ENCODE assay signal across 2 cellular contexts in genomic region chr22:26522012-26522411, GRCh38.
TF ChIP-seq lines count a peak whose summit lies in the region.

No MANE protein-coding gene starts in this region.

TF ChIP-seq in HepG2, 621 proteins besides CTCF, POLR2A, EP300 and RAD21:
- TF ChIP-seq POLR2AphosphoS2 (IDR thresholded peaks at IDR 0.05; ENCODE audit: low read depth, low read length) (no peak), ZNF629 (CRISPR knock-in tag; conservative IDR thresholded peaks at IDR 0.05) (peak; percentile 72)

TF ChIP-seq in K562, 482 proteins besides CTCF, POLR2A, EP300 and RAD21:
- TF ChIP-seq CEBPB (tag; IDR thresholded peaks at IDR 0.05), result peak; percentile 46; the same call in 1 of the 2 replicates
- no peak for TF ChIP-seq RBM15 (IDR thresholded peaks at IDR 0.05; ENCODE audit: insufficient read depth, low read length)
- TF ChIP-seq ETS1 (conservative IDR thresholded peaks at IDR 0.05; ENCODE audit: control insufficient read depth, low read depth, low read length), result no peak
- peak; percentile 91 for TF ChIP-seq RBM25 (IDR thresholded peaks at IDR 0.05; ENCODE audit: low read depth, low read length, severe bottlenecking)
- TF ChIP-seq ADNP (tag; IDR thresholded peaks at IDR 0.05), result peak; percentile 41; the same call in 1 of the 2 replicates
- TF ChIP-seq, protein P1, sequence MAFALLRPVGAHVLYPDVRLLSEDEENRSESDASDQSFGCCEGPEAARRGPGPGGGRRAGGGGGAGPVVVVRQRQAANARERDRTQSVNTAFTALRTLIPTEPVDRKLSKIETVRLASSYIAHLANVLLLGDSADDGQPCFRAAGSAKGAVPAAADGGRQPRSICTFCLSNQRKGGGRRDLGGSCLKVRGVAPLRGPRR (CRISPR knock-in tag; IDR thresholded peaks at IDR 0.05), result no peak
- no peak for TF ChIP-seq MTF1 (CRISPR knock-in tag; IDR thresholded peaks at IDR 0.05; ENCODE audit: borderline replicate concordance)
- TF ChIP-seq ZNF212 (CRISPR knock-in tag; IDR thresholded peaks at IDR 0.05), result no peak
- 0 out of 4 replicates have a peak, but pooled peaks of 1 of the 2 experiments have one; percentile 53 for TF ChIP-seq RCOR1 (IDR thresholded peaks at IDR 0.05; ENCODE audit: borderline replicate concordance in 1 of 2, low read depth in 2 of 2, low read length in 2 of 2)
- TF ChIP-seq CHD2 (IDR thresholded peaks at IDR 0.05; ENCODE audit: low read depth, low read length), result no peak
- TF ChIP-seq BCOR (IDR thresholded peaks at IDR 0.05), result peak; percentile 74; the same call in 1 of the 2 replicates
- no peak for TF ChIP-seq HNRNPK (IDR thresholded peaks at IDR 0.05; ENCODE audit: low read depth, low read length, poor library complexity, severe bottlenecking)
